1 cellular context compared by ENCODE assay signal in the genomic region with DNA sequence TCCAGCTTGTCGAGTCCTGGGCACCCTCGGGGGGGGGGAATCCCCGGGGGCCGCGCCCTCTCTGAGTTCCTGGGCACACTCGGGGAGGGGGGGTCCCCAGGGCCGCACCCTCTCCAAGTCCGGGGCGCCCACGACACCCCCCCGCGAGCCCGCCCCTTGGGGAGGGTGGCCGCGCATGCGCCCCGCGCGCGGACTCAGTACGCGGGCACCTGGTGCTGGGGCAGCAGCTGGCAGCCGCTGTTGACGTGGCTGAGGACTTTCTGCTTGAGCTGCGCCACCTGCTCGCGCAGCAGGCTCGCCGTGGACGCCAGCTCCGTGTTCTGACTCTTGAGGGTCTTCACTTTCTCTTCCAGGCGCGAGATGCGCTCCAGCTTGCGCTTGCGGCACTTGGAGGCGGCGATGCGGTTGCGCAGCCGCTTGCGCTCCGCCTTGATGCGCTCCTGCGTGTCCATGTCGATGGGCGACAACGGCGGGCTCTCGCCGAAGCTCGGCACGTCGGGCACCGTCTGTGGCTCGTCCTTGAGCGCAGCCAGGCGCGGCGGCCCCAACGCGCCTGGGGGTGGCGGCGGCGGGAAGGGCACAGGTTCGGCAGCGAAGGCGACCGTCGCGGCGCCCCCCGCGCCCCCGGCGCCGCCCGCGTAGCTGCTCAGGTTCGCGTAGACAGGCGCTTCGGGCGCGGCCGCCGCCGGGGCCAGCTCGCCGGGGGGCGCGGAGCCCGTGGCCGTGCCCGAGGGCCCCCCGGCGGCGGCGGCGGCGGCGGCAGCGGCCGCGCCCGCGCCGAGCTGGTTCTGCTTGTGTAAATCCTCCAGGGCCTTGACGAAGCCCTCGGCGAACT.
TF ChIP-seq lines count a peak whose summit lies in the region.

No MANE protein-coding gene starts in this region.

TF ChIP-seq in HEK293, 187 proteins besides CTCF, POLR2A, EP300 and RAD21 (continued from another document):
- TF ChIP-seq, protein P1, sequence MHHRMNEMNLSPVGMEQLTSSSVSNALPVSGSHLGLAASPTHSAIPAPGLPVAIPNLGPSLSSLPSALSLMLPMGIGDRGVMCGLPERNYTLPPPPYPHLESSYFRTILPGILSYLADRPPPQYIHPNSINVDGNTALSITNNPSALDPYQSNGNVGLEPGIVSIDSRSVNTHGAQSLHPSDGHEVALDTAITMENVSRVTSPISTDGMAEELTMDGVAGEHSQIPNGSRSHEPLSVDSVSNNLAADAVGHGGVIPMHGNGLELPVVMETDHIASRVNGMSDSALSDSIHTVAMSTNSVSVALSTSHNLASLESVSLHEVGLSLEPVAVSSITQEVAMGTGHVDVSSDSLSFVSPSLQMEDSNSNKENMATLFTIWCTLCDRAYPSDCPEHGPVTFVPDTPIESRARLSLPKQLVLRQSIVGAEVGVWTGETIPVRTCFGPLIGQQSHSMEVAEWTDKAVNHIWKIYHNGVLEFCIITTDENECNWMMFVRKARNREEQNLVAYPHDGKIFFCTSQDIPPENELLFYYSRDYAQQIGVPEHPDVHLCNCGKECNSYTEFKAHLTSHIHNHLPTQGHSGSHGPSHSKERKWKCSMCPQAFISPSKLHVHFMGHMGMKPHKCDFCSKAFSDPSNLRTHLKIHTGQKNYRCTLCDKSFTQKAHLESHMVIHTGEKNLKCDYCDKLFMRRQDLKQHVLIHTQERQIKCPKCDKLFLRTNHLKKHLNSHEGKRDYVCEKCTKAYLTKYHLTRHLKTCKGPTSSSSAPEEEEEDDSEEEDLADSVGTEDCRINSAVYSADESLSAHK (tag by site-specific recombination; IDR thresholded peaks at IDR 0.05), result no peak
- TF ChIP-seq ZNF658 (tag by site-specific recombination; IDR thresholded peaks at IDR 0.05), result no peak
- peak; percentile 68; the same call in 1 of the 2 replicates for TF ChIP-seq ZNF391 (tag by site-specific recombination; IDR thresholded peaks at IDR 0.05; ENCODE audit: borderline replicate concordance, low read depth)
- TF ChIP-seq ZNF169 (tag by site-specific recombination; IDR thresholded peaks at IDR 0.05), result no peak
- no peak for TF ChIP-seq EGR2 (tag by site-specific recombination; IDR thresholded peaks at IDR 0.05; ENCODE audit: low read depth)
- TF ChIP-seq ZNF777 (tag by site-specific recombination; IDR thresholded peaks at IDR 0.05; ENCODE audit: borderline replicate concordance), result peak; percentile 22; the same call in 1 of the 2 replicates
- TF ChIP-seq ZNF10 (tag by site-specific recombination; IDR thresholded peaks at IDR 0.05), result peak; percentile 60; the same call in 1 of the 2 replicates
- TF ChIP-seq ZFP41 (tag by site-specific recombination; IDR thresholded peaks at IDR 0.05; ENCODE audit: borderline replicate concordance), result no peak
- no peak for TF ChIP-seq ZNF24 (tag by site-specific recombination; IDR thresholded peaks at IDR 0.05)
- TF ChIP-seq ZNF585B (tag by site-specific recombination; IDR thresholded peaks at IDR 0.05), result no peak
- no peak for TF ChIP-seq ZNF513 (tag by site-specific recombination; IDR thresholded peaks at IDR 0.05)
- TF ChIP-seq ZNF544 (tag by site-specific recombination; IDR thresholded peaks at IDR 0.05), result no peak
- TF ChIP-seq, protein P2, sequence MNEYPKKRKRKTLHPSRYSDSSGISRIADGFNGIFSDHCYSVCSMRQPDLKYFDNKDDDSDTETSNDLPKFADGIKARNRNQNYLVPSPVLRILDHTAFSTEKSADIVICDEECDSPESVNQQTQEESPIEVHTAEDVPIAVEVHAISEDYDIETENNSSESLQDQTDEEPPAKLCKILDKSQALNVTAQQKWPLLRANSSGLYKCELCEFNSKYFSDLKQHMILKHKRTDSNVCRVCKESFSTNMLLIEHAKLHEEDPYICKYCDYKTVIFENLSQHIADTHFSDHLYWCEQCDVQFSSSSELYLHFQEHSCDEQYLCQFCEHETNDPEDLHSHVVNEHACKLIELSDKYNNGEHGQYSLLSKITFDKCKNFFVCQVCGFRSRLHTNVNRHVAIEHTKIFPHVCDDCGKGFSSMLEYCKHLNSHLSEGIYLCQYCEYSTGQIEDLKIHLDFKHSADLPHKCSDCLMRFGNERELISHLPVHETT (tag by site-specific recombination; IDR thresholded peaks at IDR 0.05), result no peak
- no peak for TF ChIP-seq ZBTB21 (tag by site-specific recombination; IDR thresholded peaks at IDR 0.05)
- TF ChIP-seq ZNF623 (tag by site-specific recombination; IDR thresholded peaks at IDR 0.05), result no peak
